Comparison of ENCODE assay signal across 9 cellular contexts in the genomic region with DNA sequence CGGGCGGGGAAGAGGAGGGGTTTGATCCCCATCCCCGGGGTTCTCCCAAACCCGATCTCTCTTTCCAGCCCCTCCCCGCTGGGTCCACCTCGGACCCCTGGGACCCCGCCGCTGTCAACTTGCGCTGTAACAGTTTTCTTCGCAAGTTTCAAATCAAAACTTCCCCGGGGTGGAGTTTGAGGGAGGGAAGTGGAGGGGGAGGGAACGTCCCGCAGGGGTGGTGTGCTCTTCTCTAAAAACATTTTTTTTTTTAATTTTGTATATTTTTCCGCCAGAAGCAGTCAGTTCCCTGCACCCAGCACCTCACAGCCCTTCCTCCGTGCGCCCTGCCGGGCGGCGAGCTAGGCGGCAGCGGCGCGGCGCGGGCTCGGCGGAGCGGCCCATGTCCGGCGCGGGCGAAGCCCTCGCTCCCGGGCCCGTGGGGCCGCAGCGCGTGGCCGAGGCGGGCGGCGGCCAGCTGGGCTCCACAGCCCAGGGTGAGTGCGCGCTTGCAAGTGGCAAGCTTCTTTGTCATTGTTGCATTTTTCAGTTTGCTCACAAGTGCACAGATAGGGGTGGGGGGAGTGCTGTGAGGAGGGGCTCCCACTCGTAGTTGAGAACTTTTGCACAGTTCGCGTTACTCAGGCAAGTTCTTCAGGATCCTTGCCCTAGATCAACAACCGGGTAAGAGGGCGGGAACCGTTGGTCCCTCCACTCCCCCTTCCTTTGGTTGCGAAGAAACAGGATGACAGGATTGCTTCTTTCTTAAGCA. TPM values are rescaled to one million over a fixed set of nuclear protein-coding genes. Genes with fewer than 3 reads are reported as not detected.
DNase-seq lines count a peak whose midpoint lies in the region; ATAC-seq, FAIRE-seq and TF ChIP-seq lines count a peak whose summit lies in the region.
"Had no signal": no experiment of that assay in that cellular context is flagged by ENCODE, and none has a peak within 500 bp of the region (broad histone marks: within the 10 kb centered on the region; RNA-seq: fewer than 3 reads in every experiment).

No MANE protein-coding gene starts in this region.

- DNase-seq in CD4-positive, alpha-beta memory T cell, result peak; percentile 66 to 82 (median 74)
- DNase-seq in T-helper 2 cell (peak; percentile 19 to 84 (median 38)), MCF 10A (ENCODE audit: unreplicated experiment) (peak; percentile 66), kidney (peak; percentile 79)
- DNase-seq in stimulated activated CD4-positive, alpha-beta T cell treated with anti-CD3 and anti-CD28 coated beads, Interleukin-2, amount 100 ng/mL, for 24 hours, result peak; percentile 48 to 70
- no peak for DNase-seq in effector CD8-positive, alpha-beta T cell (lab: John Stamatoyannopoulos, UW)

- TF ChIP-seq CTCF in MCF 10A (IDR thresholded peaks at IDR 0.05; ENCODE audit: unreplicated experiment) (no peak), kidney (IDR thresholded peaks at IDR 0.05; ENCODE audit: borderline replicate concordance, extremely low read depth, insufficient read depth) (no peak)

- H3K27me3 Mint-ChIP-seq in CD4-positive, alpha-beta memory T cell, result peaks cover 0 to 1% of the 10 kb centered on the region in 2 donors
- H3K27me3 Mint-ChIP-seq in MCF 10A (ENCODE audit: insufficient read depth, unreplicated experiment), result no peaks in the 10 kb centered on the region

- H3K36me3 Mint-ChIP-seq in CD4-positive, alpha-beta memory T cell, result peaks cover 5 to 19% of the 10 kb centered on the region in 2 donors
- no peaks in the 10 kb centered on the region for H3K36me3 Mint-ChIP-seq in MCF 10A (ENCODE audit: insufficient read depth, unreplicated experiment)

- no peak for FAIRE-seq in kidney (lab: Jason Lieb, UNC)

- H3K9me3 ChIP-seq in CD4-positive, alpha-beta memory T cell (ENCODE audit: control insufficient read depth in 1 of 2, low read length in 2 of 2), result no peaks in the 10 kb centered on the region
- no peaks in the 10 kb centered on the region for H3K9me3 ChIP-seq in kidney (ENCODE audit: control insufficient read depth in 1 of 2, low read length in 2 of 2)

- peak; percentile 34 for ATAC-seq in GM19463 (IDR thresholded peaks at IDR 0.05; ENCODE audit: unreplicated experiment)
- peak; percentile 32 for ATAC-seq in HG03521 (IDR thresholded peaks at IDR 0.05; ENCODE audit: unreplicated experiment)

- H3K27ac Mint-ChIP-seq in CD4-positive, alpha-beta memory T cell, result peak overlapping the region; percentile 93 to 98 (median 95)
- H3K27ac Mint-ChIP-seq in MCF 10A (ENCODE audit: low read depth, unreplicated experiment), result peak overlapping the region; percentile 63

- peaks cover 51% of the 10 kb centered on the region for H3K4me1 ChIP-seq in CD4-positive, alpha-beta memory T cell (ENCODE audit: insufficient read depth, low read length)
- H3K4me1 ChIP-seq in kidney (ENCODE audit: control insufficient read depth in 1 of 2, insufficient read depth in 1 of 2, low read depth in 1 of 2, low read length in 2 of 2), result peaks cover 0 to 4% of the 10 kb centered on the region in 2 donors

- no TSS peak for BruUV-seq in MCF 10A (replicated peaks; lab: Mats Ljungman, UMichigan)

- H3K27me3 ChIP-seq in CD4-positive, alpha-beta memory T cell (ENCODE audit: insufficient read depth, low read length), result no peaks in the 10 kb centered on the region

- H3K4me3 Mint-ChIP-seq in CD4-positive, alpha-beta memory T cell, result peak overlapping the region; percentile 95 to 99 (median 99)
- H3K4me3 Mint-ChIP-seq in MCF 10A (ENCODE audit: unreplicated experiment), result peak overlapping the region; percentile 77

- intact Hi-C loops in CD4-positive, alpha-beta memory T cell (cut with micrococcal nuclease), result loop anchor here (1.0 to 10.0 kb wide), 6 partner anchors 8 to 1292 kb away; partner anchors contain the start of gene TES
- intact Hi-C loops in MCF 10A (cut with micrococcal nuclease) (no loop called here), kidney (cut with DNase I) (no loop called here)

- H3K9ac ChIP-seq in kidney (ENCODE audit: low read length in 2 of 2), result peak overlapping the region; percentile 61 to 87

- H3K4me3 ChIP-seq in CD4-positive, alpha-beta memory T cell (ENCODE audit: low read length in 2 of 2), result peak overlapping the region; percentile 59 to 93
- H3K4me3 ChIP-seq in kidney (ENCODE audit: low read length in 2 of 2), result peak overlapping the region; percentile 91

- H3K9me3 Mint-ChIP-seq in CD4-positive, alpha-beta memory T cell, result no peaks in the 10 kb centered on the region
- no peaks in the 10 kb centered on the region for H3K9me3 Mint-ChIP-seq in MCF 10A (ENCODE audit: unreplicated experiment)

- CTCF ChIA-PET in CD4-positive, alpha-beta memory T cell (lab: Charles Lee; ENCODE audit: partially characterized antibody), result interaction anchor here (1.2 to 7.0 kb wide), 9 partner anchors 10 to 294 kb away, joined by 3 to 52 read pairs (median 8); no protein-coding TSS in a partner anchor
- CTCF ChIA-PET in MCF 10A (lab: Yijun Ruan, JAX), result interaction anchor here (1.2 kb wide), 1 partner anchor 57 kb away, joined by 5 read pairs; no protein-coding TSS in a partner anchor

- no peaks in the 10 kb centered on the region for H3K36me3 ChIP-seq in CD4-positive, alpha-beta memory T cell (ENCODE audit: insufficient read depth, low read length)
- no peaks in the 10 kb centered on the region for H3K36me3 ChIP-seq in kidney (ENCODE audit: control insufficient read depth in 1 of 2, insufficient read depth in 2 of 2, low read length in 2 of 2)

- H3K27ac ChIP-seq in CD4-positive, alpha-beta memory T cell (ENCODE audit: low read depth, low read length), result peak overlapping the region; percentile 90
- peak overlapping the region; percentile 81 to 89 for H3K27ac ChIP-seq in kidney (ENCODE audit: low read depth in 2 of 2, low read length in 2 of 2)
- H3K27ac ChIP-seq: VCaP had no signal

- POLR2A ChIA-PET in CD4-positive, alpha-beta memory T cell (lab: Charles Lee; ENCODE audit: partially characterized antibody), result interaction anchor here (0.7 to 5.3 kb wide), 22 partner anchors 11 to 1288 kb away, joined by 3 to 74 read pairs (median 5); partner anchors contain the start of gene TES
- POLR2A ChIA-PET in MCF 10A (lab: Yijun Ruan, JAX), result interaction anchor here (0.9 to 1.6 kb wide), 9 partner anchors 10 to 200 kb away, joined by 3 to 9 read pairs (median 4); no protein-coding TSS in a partner anchor

- peaks cover 39 to 71% (median 47%) of the 10 kb centered on the region in 4 donors for H3K4me1 Mint-ChIP-seq in CD4-positive, alpha-beta memory T cell
- H3K4me1 Mint-ChIP-seq in MCF 10A (ENCODE audit: insufficient read depth, unreplicated experiment), result no peaks in the 10 kb centered on the region

RNA-seq across cellular contexts. Expression of gene MDFIC, which starts 0.9 kb away (rescaled TPM):
- 10 to 100 TPM; 68.1 to 78.0 TPM for total RNA-seq in CD4-positive, alpha-beta memory T cell
- 100 to 1,000 TPM; 180 to 194 TPM for polyA plus RNA-seq in CD4-positive, alpha-beta memory T cell
- 7.8 and 8.1 TPM in 2 replicates for total RNA-seq in MCF 10A (2022)
- 32.9 TPM for total RNA-seq in kidney
- 9.8 TPM for polyA plus RNA-seq in kidney (ENCODE audit: insufficient read depth, low read depth, low replicate concordance)
